In genomic region chr6:148332088-148332487, GRCh38 we compare ENCODE assay signal across 20 cellular contexts. TPM values are rescaled to one million over a fixed set of nuclear protein-coding genes. Genes with fewer than 3 reads are reported as not detected.
DNase-seq lines count a peak whose midpoint lies in the region; ATAC-seq and TF ChIP-seq lines count a peak whose summit lies in the region.
"Had no signal": no experiment of that assay in that cellular context is flagged by ENCODE, and none has a peak within 500 bp of the region (broad histone marks: within the 10 kb centered on the region; RNA-seq: fewer than 3 reads in every experiment).

No MANE protein-coding gene starts in this region.

- no peaks in the 10 kb centered on the region for H3K27me3 ChIP-seq in IMR-90 (ENCODE audit: control insufficient read depth, insufficient read depth, low read length)
- H3K27me3 ChIP-seq: BLaER1 had no signal

- H4K91ac ChIP-seq in IMR-90 (ENCODE audit: insufficient read depth, low read depth, low read length): no peak overlapping the region

- no peak overlapping the region for H3K4me3 ChIP-seq in IMR-90 (ENCODE audit: insufficient read depth, low read depth, low read length)
- H3K4me3 ChIP-seq: BLaER1, GM12878 had no signal

- no peak for TF ChIP-seq CTCF in IMR-90 (conservative IDR thresholded peaks at IDR 0.05; ENCODE audit: low read depth, low read length)
- TF ChIP-seq CTCF in chondrocyte (IDR thresholded peaks at IDR 0.05): no peak
- no peak for TF ChIP-seq CTCF in progenitor cell of endocrine pancreas (IDR thresholded peaks at IDR 0.05; ENCODE audit: unreplicated experiment)

- H3K27ac ChIP-seq in IMR-90 (ENCODE audit: insufficient read depth, low read length): no peak overlapping the region
- H3K27ac ChIP-seq: BLaER1 had no signal

- TF ChIP-seq RAD21 in IMR-90 (IDR thresholded peaks at IDR 0.05; ENCODE audit: low read length): no peak

- dilution Hi-C loops in IMR-90 (cut with HindIII; ENCODE audit: low sequenced_read_pairs, unreplicated experiment): no loop called here

- no peak overlapping the region for H4K5ac ChIP-seq in IMR-90 (ENCODE audit: low read depth, low read length)

- peak overlapping the region; percentile 81; the same call in 1 of the 2 replicates for H2BK120ac ChIP-seq in IMR-90 (ENCODE audit: low read depth, low read length)

- no peaks in the 10 kb centered on the region; the same call in 1 of the 2 replicates for H3K9me1 ChIP-seq in IMR-90 (ENCODE audit: insufficient read depth, low read length)

- WGBS in IMR-90 (ENCODE audit: extremely low coverage in 2 of 2, insufficient read length in 1 of 2), 2 experiments: no CpG with 5 or more reads among the region's 1 CpG

- H3K14ac ChIP-seq in IMR-90 (replicated peaks; ENCODE audit: low read depth, low read length): peak overlapping the region; percentile 61; the same call in 1 of the 2 replicates

- H3K9me3 Mint-ChIP-seq in chondrocyte (ENCODE audit: low read depth): no peaks in the 10 kb centered on the region
- no peaks in the 10 kb centered on the region for H3K9me3 Mint-ChIP-seq in progenitor cell of endocrine pancreas (ENCODE audit: low read depth)
- H3K9me3 Mint-ChIP-seq: CD4-positive, alpha-beta memory T cell had no signal

- no peak overlapping the region for H2AFZ ChIP-seq in IMR-90 (replicated peaks; ENCODE audit: low read length, poor library complexity)

- no peak for ATAC-seq in IMR-90 (ENCODE audit: low read depth)
- ATAC-seq: GM12878, PC-3 had no signal

- no TSS peak for BruUV-seq in IMR-90 (replicated peaks; lab: Mats Ljungman, UMichigan)

- peaks cover 39% of the 10 kb centered on the region for H3K4me1 Mint-ChIP-seq in chondrocyte (ENCODE audit: low read depth)
- peaks cover 16% of the 10 kb centered on the region for H3K4me1 Mint-ChIP-seq in progenitor cell of endocrine pancreas (ENCODE audit: low read depth)

- TF ChIP-seq POLR2A in IMR-90 (IDR thresholded peaks at IDR 0.05; ENCODE audit: low read depth, low read length): no peak

- intact Hi-C loops in IMR-90 (cut with micrococcal nuclease): no loop called here

- no peaks in the 10 kb centered on the region for H3K36me3 ChIP-seq in IMR-90 (ENCODE audit: control insufficient read depth, insufficient read depth, low read length)
- H3K36me3 ChIP-seq: BLaER1 had no signal

- no peak overlapping the region for H3K4me2 ChIP-seq in IMR-90 (ENCODE audit: low read depth, low read length)
- H3K4me2 ChIP-seq: BLaER1 had no signal

- CTCF ChIA-PET in IMR-90 (lab: Yijun Ruan, JAX): no interaction called here

- peak overlapping the region; percentile 70; the same call in 1 of the 2 replicates for H3K4ac ChIP-seq in IMR-90 (ENCODE audit: low read depth, low read length)

- peak overlapping the region; percentile 48; the same call in 1 of the 2 replicates for H3K23ac ChIP-seq in IMR-90 (ENCODE audit: low read depth, low read length)

- H2AK9ac ChIP-seq in IMR-90 (replicated peaks; ENCODE audit: low read depth, low read length, poor library complexity): no peak overlapping the region

- no peaks in the 10 kb centered on the region for H4K20me1 ChIP-seq in IMR-90 (ENCODE audit: insufficient read depth, low read length)
- H4K20me1 ChIP-seq: BLaER1 had no signal

- peak overlapping the region; percentile 77; the same call in 1 of the 2 replicates for H3K18ac ChIP-seq in IMR-90 (ENCODE audit: low read depth, low read length)

- H3K4me3 Mint-ChIP-seq in chondrocyte (ENCODE audit: unreplicated experiment): no peak overlapping the region
- no peak overlapping the region for H3K4me3 Mint-ChIP-seq in progenitor cell of endocrine pancreas (ENCODE audit: low read depth)
- H3K4me3 Mint-ChIP-seq: CD4-positive, alpha-beta memory T cell had no signal

- H2BK5ac ChIP-seq in IMR-90 (ENCODE audit: low read depth, low read length, poor library complexity, severe bottlenecking): peak overlapping the region; percentile 33

- peak overlapping the region; percentile 2; the same call in 1 of the 2 replicates for H2AK5ac ChIP-seq in IMR-90 (ENCODE audit: low read depth, low read length)

- no peaks in the 10 kb centered on the region for H3K36me3 Mint-ChIP-seq in chondrocyte (ENCODE audit: low read depth)
- H3K36me3 Mint-ChIP-seq in progenitor cell of endocrine pancreas (ENCODE audit: insufficient read depth): no peaks in the 10 kb centered on the region
- H3K36me3 Mint-ChIP-seq: CD4-positive, alpha-beta memory T cell had no signal

- H3K4me1 ChIP-seq in IMR-90 (ENCODE audit: control insufficient read depth, insufficient read depth, low read length): peaks cover 11% of the 10 kb centered on the region
- H3K4me1 ChIP-seq: BLaER1 had no signal

- POLR2A ChIA-PET in IMR-90 (lab: Charles Lee; ENCODE audit: unreplicated experiment): no interaction called here

- no peaks in the 10 kb centered on the region for H3K9me3 ChIP-seq in IMR-90 (ENCODE audit: control insufficient read depth, insufficient read depth, low read length)
- H3K9me3 ChIP-seq: BLaER1 had no signal

- H3K9ac ChIP-seq in IMR-90 (ENCODE audit: low read depth, low read length): no peak overlapping the region
- H3K9ac ChIP-seq: BLaER1 had no signal

- peak overlapping the region; percentile 64; the same call in 1 of the 3 replicates for H2BK15ac ChIP-seq in IMR-90 (ENCODE audit: low read depth, low read length)

- H3K27ac Mint-ChIP-seq in chondrocyte (ENCODE audit: unreplicated experiment) (peak overlapping the region; percentile 18), progenitor cell of endocrine pancreas (peak overlapping the region; percentile 33)
- H3K27ac Mint-ChIP-seq: CD4-positive, alpha-beta memory T cell had no signal

- DNase-seq in IMR-90: no peak
- no peak for DNase-seq in chondrocyte (ENCODE audit: low spot score)
- peak; percentile 59 for DNase-seq in fibroblast of peridontal ligament (ENCODE audit: extremely low read depth)
- DNase-seq in progenitor cell of endocrine pancreas (ENCODE audit: low spot score, unreplicated experiment): no peak
- DNase-seq in stimulated activated CD4-positive, alpha-beta T cell treated with anti-CD3 and anti-CD28 coated beads, Interleukin-15, amount 100 ng/mL, for 24 hours: no peak
- DNase-seq in NCI-H2107 (lab: John Stamatoyannopoulos, UW): no peak
- no peak for DNase-seq in NOMO-1 (lab: John Stamatoyannopoulos, UW; ENCODE audit: unreplicated experiment in 2 of 2)
- DNase-seq: CD4-positive, alpha-beta memory T cell; EL; GOT3; KG1; NCI-H1105 treated with DMSO at 0.1 percent for 48 hours; NCI-H1694; NCI-H2081 treated with DMSO at 0.1 percent for 48 hours; NCI-H524; PC-3; RPMI8226; SIG-M5 had no signal

- peak overlapping the region; percentile 66; the same call in 1 of the 2 replicates for H2BK20ac ChIP-seq in IMR-90 (ENCODE audit: low read depth, low read length)

- no peaks in the 10 kb centered on the region for H3K27me3 Mint-ChIP-seq in chondrocyte (ENCODE audit: low read depth)
- H3K27me3 Mint-ChIP-seq in progenitor cell of endocrine pancreas: no peaks in the 10 kb centered on the region

- no peak overlapping the region for H3K56ac ChIP-seq in IMR-90 (ENCODE audit: extremely low read depth, insufficient read depth, low read length)

- peaks cover 0 to 6% of the 10 kb centered on the region in 2 experiments; a peak in 1 of 4 replicates for H3K79me1 ChIP-seq in IMR-90 (ENCODE audit: low read depth in 1 of 2, low read length in 2 of 2)

- in situ Hi-C loops in IMR-90 (cut with MboI; ENCODE audit: low sequenced_read_pairs): no loop called here

- peak overlapping the region in 1 of 2 experiments; percentile 71; a peak in 2 of 4 replicates for H4K8ac ChIP-seq in IMR-90 (ENCODE audit: low read depth in 2 of 2, low read length in 2 of 2)

TF ChIP-seq in IMR-90, 13 proteins besides CTCF, POLR2A, EP300 and RAD21:
- TF ChIP-seq RFX5 (IDR thresholded peaks at IDR 0.05; ENCODE audit: low read depth, low read length) (no peak), MAFK (IDR thresholded peaks at IDR 0.05; ENCODE audit: low read depth, low read length) (peak; percentile 35; the same call in 1 of the 2 replicates)

RNA-seq across cellular contexts. Expression of gene SASH1, which starts 10.6 kb away (rescaled TPM):
- total RNA-seq in IMR-90 (2012; rRNA removed): 16.5 and 20.3 TPM in 2 replicates
- 11.6 and 11.7 TPM in 2 replicates for polyA plus RNA-seq in IMR-90 (2012; rRNA removed)
- 6.7 and 8.2 TPM in 2 replicates for polyA plus RNA-seq in IMR-90 (2012; cell fraction: cytosol; rRNA removed)
- 13.3 and 28.8 TPM in 2 replicates for polyA plus RNA-seq in IMR-90 (2012; cell fraction: nucleus; rRNA removed; ENCODE audit: low replicate concordance)
- total RNA-seq in chondrocyte: 54.2 to 89.3 TPM (median 82.9 TPM) in 3 replicates
- total RNA-seq in progenitor cell of endocrine pancreas: 41.6 and 41.7 TPM in 2 replicates
